In genomic region chr17:68993112-68993511, GRCh38 we compare ENCODE assay signal across 20 cellular contexts. TPM values are rescaled to one million over a fixed set of nuclear protein-coding genes. Genes with fewer than 3 reads are reported as not detected.
DNase-seq lines count a peak whose midpoint lies in the region; ATAC-seq and TF ChIP-seq lines count a peak whose summit lies in the region.
"Had no signal": no experiment of that assay in that cellular context is flagged by ENCODE, and none has a peak within 500 bp of the region (broad histone marks: within the 10 kb centered on the region; RNA-seq: fewer than 3 reads in every experiment).

No MANE protein-coding gene starts in this region.

- no peaks in the 10 kb centered on the region for H3K4me1 Mint-ChIP-seq in activated CD4-positive, alpha-beta memory T cell treated with anti-CD3 and anti-CD28 coated beads for 36 hours (ENCODE audit: low read depth)

- H3K23ac ChIP-seq in mesenchymal stem cell (ENCODE audit: low read length in 2 of 2) = no peak overlapping the region

- no peak overlapping the region for H2BK5ac ChIP-seq in mesenchymal stem cell (ENCODE audit: low read depth, low read length, poor library complexity, severe bottlenecking)

- H3K27ac Mint-ChIP-seq in activated CD4-positive, alpha-beta memory T cell treated with anti-CD3 and anti-CD28 coated beads for 36 hours = no peak overlapping the region
- H3K27ac Mint-ChIP-seq: activated naive CD4-positive, alpha-beta T cell treated with anti-CD3 and anti-CD28 coated beads for 36 hours; CD8-positive, alpha-beta T cell had no signal

- no peak overlapping the region for H4K91ac ChIP-seq in mesenchymal stem cell (ENCODE audit: low read length)

- WGBS in mesenchymal stem cell = 80% methylated on average over 4 of the region's 4 CpGs

- no peak overlapping the region for H4K8ac ChIP-seq in mesenchymal stem cell (ENCODE audit: low read length)

- ATAC-seq in esophagus mucosa = peak; percentile 22
- ATAC-seq: CD8-positive, alpha-beta T cell had no signal

- POLR2A ChIA-PET in activated CD4-positive, alpha-beta memory T cell treated with anti-CD3 and anti-CD28 coated beads for 36 hours (lab: Charles Lee) = no interaction called here

- H3K27ac ChIP-seq in mesenchymal stem cell (ENCODE audit: low read length, poor library complexity, severe bottlenecking) (no peak overlapping the region), coronary artery (no peak overlapping the region)
- H3K27ac ChIP-seq: VCaP had no signal

- no peak overlapping the region for H2AFZ ChIP-seq in mesenchymal stem cell (ENCODE audit: low read depth, low read length)

- no peaks in the 10 kb centered on the region for H3K9me3 ChIP-seq in mesenchymal stem cell (ENCODE audit: control insufficient read depth, low read length)

- intact Hi-C loops in activated CD4-positive, alpha-beta memory T cell treated with anti-CD3 and anti-CD28 coated beads for 36 hours (cut with micrococcal nuclease) = no loop called here

- H3K4me2 ChIP-seq in mesenchymal stem cell (ENCODE audit: low read length, poor library complexity, severe bottlenecking) = no peak overlapping the region

- H3K4me1 ChIP-seq in mesenchymal stem cell (ENCODE audit: control insufficient read depth, insufficient read depth, low read depth, low read length) = no peaks in the 10 kb centered on the region

- no peak overlapping the region for H2AK5ac ChIP-seq in mesenchymal stem cell (ENCODE audit: low read length, severe bottlenecking)

- H3K27me3 Mint-ChIP-seq in activated CD4-positive, alpha-beta memory T cell treated with anti-CD3 and anti-CD28 coated beads for 36 hours = no peaks in the 10 kb centered on the region

- no peaks in the 10 kb centered on the region for H3K9me3 Mint-ChIP-seq in activated CD4-positive, alpha-beta memory T cell treated with anti-CD3 and anti-CD28 coated beads for 36 hours
- H3K9me3 Mint-ChIP-seq: activated naive CD4-positive, alpha-beta T cell treated with anti-CD3 and anti-CD28 coated beads for 36 hours; CD8-positive, alpha-beta T cell had no signal

- no peaks in the 10 kb centered on the region for H3K36me3 Mint-ChIP-seq in activated CD4-positive, alpha-beta memory T cell treated with anti-CD3 and anti-CD28 coated beads for 36 hours
- H3K36me3 Mint-ChIP-seq: CD8-positive, alpha-beta T cell had no signal

- CTCF ChIA-PET in activated CD4-positive, alpha-beta memory T cell treated with anti-CD3 and anti-CD28 coated beads for 36 hours (lab: Charles Lee) = no interaction called here

- no peak overlapping the region for H3K14ac ChIP-seq in mesenchymal stem cell (ENCODE audit: low read length in 2 of 2)

- no peaks in the 10 kb centered on the region for H3K27me3 ChIP-seq in mesenchymal stem cell (ENCODE audit: control insufficient read depth in 1 of 2, insufficient read depth in 1 of 2, low read length in 2 of 2)

- H3K4me3 ChIP-seq in mesenchymal stem cell (ENCODE audit: insufficient read depth in 1 of 2, low read depth in 1 of 2, low read length in 2 of 2) (no peak overlapping the region), coronary artery (no peak overlapping the region)

- H2BK120ac ChIP-seq in mesenchymal stem cell (ENCODE audit: low read depth, low read length) = no peak overlapping the region

- no peak overlapping the region for H3K9ac ChIP-seq in mesenchymal stem cell (ENCODE audit: low read length)

- no peak for TF ChIP-seq CTCF in coronary artery (IDR thresholded peaks at IDR 0.05)

- peak; percentile 13 for DNase-seq in GM03348 (ENCODE audit: low spot score)
- peak; percentile 11 for DNase-seq in SW480 (ENCODE audit: low spot score)
- DNase-seq in mesenchymal stem cell = peak; percentile 14
- DNase-seq in DMS 273 (lab: John Stamatoyannopoulos, UW; ENCODE audit: unreplicated experiment) = no peak
- no peak for DNase-seq in activated CD4-positive, alpha-beta memory T cell treated with anti-CD3 and anti-CD28 coated beads for 36 hours
- no peak for DNase-seq in coronary artery (ENCODE audit: low spot score)
- no peak for DNase-seq in occipital lobe (lab: John Stamatoyannopoulos, UW)
- DNase-seq: activated naive CD4-positive, alpha-beta T cell treated with anti-CD3 and anti-CD28 coated beads for 36 hours; activated T-cell treated with anti-CD3 and anti-CD28 coated beads for 4 hours; CD8-positive, alpha-beta T cell; cortex of kidney; HCEC 1CT; KBM-7; NCI-H2029 treated with DMSO at 0.1 percent for 48 hours; NCI-H510A treated with DMSO at 0.1 percent for 48 hours; retina; Right ventricle myocardium superior had no signal

- peaks cover 0 to 84% of the 10 kb centered on the region in 2 experiments for H3K36me3 ChIP-seq in mesenchymal stem cell (ENCODE audit: control insufficient read depth in 1 of 2, insufficient read depth in 2 of 2, low read depth in 1 of 2, low read length in 2 of 2)

- H3K79me1 ChIP-seq in mesenchymal stem cell (replicated peaks; ENCODE audit: low read length, poor library complexity, severe bottlenecking) = no peaks in the 10 kb centered on the region

- no peak overlapping the region for H3K4ac ChIP-seq in mesenchymal stem cell (ENCODE audit: low read depth in 1 of 2, low read length in 2 of 2)

- H3K18ac ChIP-seq in mesenchymal stem cell (ENCODE audit: low read depth in 1 of 2, low read length in 2 of 2) = peak overlapping the region in 1 of 2 experiments; percentile 43

- no peak overlapping the region for H2BK15ac ChIP-seq in mesenchymal stem cell (ENCODE audit: low read depth, poor library complexity, severe bottlenecking)

- H3K4me3 Mint-ChIP-seq in activated CD4-positive, alpha-beta memory T cell treated with anti-CD3 and anti-CD28 coated beads for 36 hours = no peak overlapping the region
- H3K4me3 Mint-ChIP-seq: activated naive CD4-positive, alpha-beta T cell treated with anti-CD3 and anti-CD28 coated beads for 36 hours; CD8-positive, alpha-beta T cell had no signal

- H2BK12ac ChIP-seq in mesenchymal stem cell (ENCODE audit: low read length in 2 of 2) = no peak overlapping the region

RNA-seq across cellular contexts. Expression of gene ABCA8, which starts 37.9 kb away (rescaled TPM):
- total RNA-seq in esophagus mucosa (0.72 TPM), occipital lobe (3.9 TPM)
- polyA plus RNA-seq in mesenchymal stem cell (2013, experiment 1 of 2) = 1.0 TPM
- 0.77 TPM for polyA plus RNA-seq in mesenchymal stem cell (2013, experiment 2 of 2)
- total RNA-seq in activated CD4-positive, alpha-beta memory T cell treated with anti-CD3 and anti-CD28 coated beads for 36 hours = not detected
- total RNA-seq: activated naive CD4-positive, alpha-beta T cell treated with anti-CD3 and anti-CD28 coated beads for 36 hours; CD8-positive, alpha-beta T cell; T-helper 1 cell treated with Interleukin-12 subunit alpha and Interleukin-12 subunit beta and Interleukin-4 antibody, amounts not matched to agents 30 ng/mL and 1 ng/mL, for 36 hours had no signal

Comparison
In these comparisons a context has a peak if more than half of its experiments do, and no peak if none do; other contexts are left out.
1. DNase-seq: peak in GM03348 (single experiment), SW480 (single experiment) and mesenchymal stem cell (single experiment); none in DMS 273 (single experiment), activated CD4-positive, alpha-beta memory T cell treated with anti-CD3 and anti-CD28 coated beads for 36 hours (single experiment), coronary artery (single experiment) and occipital lobe (single experiment).